Comparison of ENCODE assay signal across 22 cellular contexts in the genomic region with DNA sequence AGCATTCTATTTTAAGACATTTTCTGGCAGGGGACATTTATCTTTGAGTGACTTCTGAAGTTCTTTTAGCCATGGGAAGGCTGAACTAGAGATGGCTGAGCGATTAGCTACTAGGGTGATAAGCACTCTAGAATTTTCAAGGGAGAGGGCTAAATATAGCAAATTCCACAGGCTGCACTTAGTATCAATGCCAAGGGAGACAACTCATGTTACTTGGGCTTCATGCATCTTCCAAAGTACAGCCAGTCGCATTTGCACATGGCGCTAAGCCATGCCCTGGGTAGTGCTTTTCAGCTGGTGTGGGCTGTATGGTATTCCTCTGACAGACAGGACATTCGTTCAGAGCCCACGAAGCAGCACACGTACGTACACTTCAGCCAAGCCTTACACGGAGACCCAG.
DNase-seq lines count a peak whose midpoint lies in the region; ATAC-seq and TF ChIP-seq lines count a peak whose summit lies in the region.
"Had no signal": no experiment of that assay in that cellular context is flagged by ENCODE, and none has a peak within 500 bp of the region (broad histone marks: within the 10 kb centered on the region; RNA-seq: fewer than 3 reads in every experiment).

No MANE protein-coding gene starts in this region.

- no peak overlapping the region for H3K4me3 ChIP-seq in gastrocnemius medialis
- H3K4me3 ChIP-seq: A549; BLaER1 treated with 17β-estradiol and CSF1 and Interleukin-3, amounts not matched to agents 10 nM and 100 nM; GM12878; GM23248 had no signal

- TF ChIP-seq POLR2A in erythroblast (IDR thresholded peaks at IDR 0.05; ENCODE audit: low read length) (no peak), gastrocnemius medialis (IDR thresholded peaks at IDR 0.05) (no peak)

- no peaks in the 10 kb centered on the region for H3K36me3 ChIP-seq in gastrocnemius medialis
- H3K36me3 ChIP-seq: BE2C; BLaER1 treated with 17β-estradiol and CSF1 and Interleukin-3, amounts not matched to agents 10 nM and 100 nM had no signal

- in situ Hi-C loops in gastrocnemius medialis (cut with MboI; ENCODE audit: low sequenced_read_pairs in 4 of 4) = no loop called here

- intact Hi-C loops in gastrocnemius medialis (cut with DNase I; ENCODE audit: low total_unique reads) = no loop called here

- ATAC-seq in gastrocnemius medialis (peak; percentile 84 to 92), HG03280 (IDR thresholded peaks at IDR 0.05; ENCODE audit: unreplicated experiment) (no peak)
- ATAC-seq: A549, GM12878 had no signal

- TF ChIP-seq CTCF in gastrocnemius medialis (IDR thresholded peaks at IDR 0.05 in 4 of 5, conservative IDR thresholded peaks at IDR 0.05 in 1 of 5) = no peak

- DNase-seq in erythroblast (lab: John Stamatoyannopoulos, UW) (peak; percentile 35 to 36), myocyte (ENCODE audit: low read depth) (peak; percentile 41), gastrocnemius medialis (peak in 1 of 2 donors; percentile 74), cerebellar nuclear complex (lab: John Stamatoyannopoulos, UW) (no peak), NCI-H510A treated with DMSO at 0.1 percent for 48 hours (lab: John Stamatoyannopoulos, UW) (no peak)
- DNase-seq: 8988T; ACHN; AML-193; BE2C; CD4-positive, alpha-beta T cell; CD8-positive, alpha-beta memory T cell; DMS 273 treated with DMSO at 0.1 percent for 48 hours; DMS79; EL; GDM1; GM23248; H7; HCEC 1CT had no signal

- H3K9me3 ChIP-seq in gastrocnemius medialis = no peaks in the 10 kb centered on the region
- H3K9me3 ChIP-seq: A549; BE2C; BLaER1 treated with 17β-estradiol and CSF1 and Interleukin-3, amounts not matched to agents 10 nM and 100 nM had no signal

- peaks cover 12 to 19% of the 10 kb centered on the region in 2 donors for H3K4me1 ChIP-seq in gastrocnemius medialis
- H3K4me1 ChIP-seq: A549, BE2C had no signal

- peak overlapping the region in 3 of 4 donors; percentile 59 to 68 (median 66) for H3K27ac ChIP-seq in gastrocnemius medialis
- H3K27ac ChIP-seq: A549; BLaER1 treated with 17β-estradiol and CSF1 and Interleukin-3, amounts not matched to agents 10 nM and 100 nM; GM23248 had no signal

- H3K27me3 ChIP-seq in gastrocnemius medialis = no peaks in the 10 kb centered on the region
- H3K27me3 ChIP-seq: BLaER1 treated with 17β-estradiol and CSF1 and Interleukin-3, amounts not matched to agents 10 nM and 100 nM had no signal

Comparison
In these comparisons a context has a peak if more than half of its experiments do, and no peak if none do; other contexts are left out.
1. DNase-seq: peak in erythroblast (2 of 2) and myocyte (single experiment); none in cerebellar nuclear complex (0 of 2) and NCI-H510A treated with DMSO at 0.1 percent for 48 hours (single experiment).